Comparison of ENCODE assay signal across 11 cellular contexts in genomic region chr13:110109910-110110309, GRCh38.
DNase-seq lines count a peak whose midpoint lies in the region; ATAC-seq, FAIRE-seq and TF ChIP-seq lines count a peak whose summit lies in the region.
"Had no signal": no experiment of that assay in that cellular context is flagged by ENCODE, and none has a peak within 500 bp of the region (broad histone marks: within the 10 kb centered on the region; RNA-seq: fewer than 3 reads in every experiment).

No MANE protein-coding gene starts in this region.

- no peaks in the 10 kb centered on the region for H3K27me3 ChIP-seq in keratinocyte (ENCODE audit: control insufficient read depth, extremely low read depth, insufficient read depth, low read length)

- dilution Hi-C loops in keratinocyte (cut with MboI; ENCODE audit: extremely low pct_ligation_motif_present, low sequenced_read_pairs), result loop anchor here (10.0 kb wide), 1 partner anchor 315 kb away; no protein-coding TSS in a partner anchor

- ATAC-seq in GM18511 (IDR thresholded peaks at IDR 0.05; ENCODE audit: unreplicated experiment), result no peak

- no peak overlapping the region for H3K27ac ChIP-seq in keratinocyte (ENCODE audit: control insufficient read depth, insufficient read depth, low read length)
- H3K27ac ChIP-seq in substantia nigra (ENCODE audit: low read depth, low read length, poor library complexity, severe bottlenecking), result no peak overlapping the region

- DNase-seq in HK-2 (ENCODE audit: unreplicated experiment) (peak; percentile 71), cerebellar cortex (ENCODE audit: low spot score) (peak; percentile 13), keratinocyte (ENCODE audit: low read depth, low spot score) (no peak), substantia nigra (lab: John Stamatoyannopoulos, UW) (peak in 27 of 49 donors; percentile 5 to 72 (median 35)), T-helper 2 cell (no peak), T-helper 1 cell (no peak), NCI-H1092 (lab: John Stamatoyannopoulos, UW) (no peak)
- DNase-seq: activated CD8-positive, alpha-beta memory T cell treated with anti-CD3 and anti-CD28 coated beads for 24 hours; stimulated activated CD4-positive, alpha-beta T cell treated with anti-CD3 and anti-CD28 coated beads, Interleukin-2, amount 100 ng/mL, for 48 hours had no signal

- H3K4me1 ChIP-seq in keratinocyte (ENCODE audit: control insufficient read depth, extremely low read depth, insufficient read depth, low read length), result peaks cover 17% of the 10 kb centered on the region

- no peak for FAIRE-seq in keratinocyte (lab: Jason Lieb, UNC)
- FAIRE-seq: GM18507 had no signal

- no peak overlapping the region for H3K9ac ChIP-seq in keratinocyte (ENCODE audit: control insufficient read depth, extremely low read depth, insufficient read depth, low read length)

- peak overlapping the region; percentile 59 for H2AFZ ChIP-seq in keratinocyte (ENCODE audit: control insufficient read depth, low read length)

- H3K4me3 ChIP-seq in keratinocyte (ENCODE audit: control insufficient read depth in 2 of 3, extremely low read depth in 1 of 3, insufficient read depth in 2 of 3, low read depth in 1 of 3, low read length in 3 of 3), result no peak overlapping the region

- H3K9me3 ChIP-seq in keratinocyte (ENCODE audit: control insufficient read depth, low read depth, low read length), result no peaks in the 10 kb centered on the region

- H3K9me1 ChIP-seq in keratinocyte (ENCODE audit: control insufficient read depth, extremely low read depth, insufficient read depth, low read length), result no peaks in the 10 kb centered on the region

- no peaks in the 10 kb centered on the region for H4K20me1 ChIP-seq in keratinocyte (ENCODE audit: control insufficient read depth, extremely low read depth, insufficient read depth, low read length)

- no peak for TF ChIP-seq CTCF in keratinocyte (optimal IDR thresholded peaks at IDR 0.05 in 1 of 3, IDR thresholded peaks at IDR 0.05 in 1 of 3, conservative IDR thresholded peaks at IDR 0.05 in 1 of 3; ENCODE audit: extremely low read depth in 1 of 3, insufficient read depth in 2 of 3, low read length in 3 of 3)

- H3K4me2 ChIP-seq in keratinocyte (ENCODE audit: control insufficient read depth, extremely low read depth, insufficient read depth, low read depth, low read length), result no peak overlapping the region

- no peaks in the 10 kb centered on the region for H3K36me3 ChIP-seq in keratinocyte (ENCODE audit: control insufficient read depth in 2 of 2, extremely low read depth in 1 of 2, insufficient read depth in 2 of 2, low read length in 2 of 2)

- H3K79me2 ChIP-seq in keratinocyte (ENCODE audit: control insufficient read depth, insufficient read depth, low read length), result no peaks in the 10 kb centered on the region

Comparison
In these comparisons a context has a peak if more than half of its experiments do, and no peak if none do; other contexts are left out.
1. DNase-seq: peak in HK-2 (single experiment), cerebellar cortex (single experiment) and substantia nigra (27 of 49); none in keratinocyte (single experiment), T-helper 2 cell (0 of 5), T-helper 1 cell (0 of 5) and NCI-H1092 (single experiment).